Comparison of ENCODE assay signal across 8 cellular contexts in genomic region chr1:95262928-95263327, GRCh38.
"Had no signal": no experiment of that assay in that cellular context is flagged by ENCODE, and none has a peak within 500 bp of the region (broad histone marks: within the 10 kb centered on the region; RNA-seq: fewer than 3 reads in every experiment).

No MANE protein-coding gene starts in this region.

- DNase-seq: GOT3, H7, HFFc6 had no signal

- ATAC-seq: HCT116, HepG2 had no signal

- H3K27ac ChIP-seq: GM23248, HL-60 had no signal

- H3K36me3 ChIP-seq: HAP-1 had no signal

- FAIRE-seq: HepG2 had no signal

- H3K9me3 ChIP-seq: HAP-1 had no signal

- H3K4me1 ChIP-seq: HAP-1 had no signal

- H3K4me3 ChIP-seq: GM23248, HAP-1 had no signal

- H3K9ac ChIP-seq: GM23248 had no signal
